In the genomic region with DNA sequence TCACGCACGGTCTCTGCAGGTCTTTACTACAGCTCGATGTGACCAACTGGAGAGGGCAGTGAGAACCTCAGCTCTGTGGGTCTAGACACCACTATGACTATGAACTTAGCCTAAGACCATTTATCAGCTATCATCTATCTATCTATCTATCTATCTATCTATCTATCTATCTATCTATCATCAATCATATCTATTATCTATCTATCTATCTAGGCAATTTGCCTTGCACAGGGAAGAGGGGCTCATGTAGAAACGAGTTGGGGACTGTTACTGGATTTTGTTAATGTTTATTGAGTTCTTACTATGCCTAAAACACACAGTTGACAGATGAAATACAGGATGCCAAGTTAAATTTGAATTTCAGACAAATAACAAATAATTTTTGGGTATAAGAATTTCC, we compare ENCODE assay signal across 8 cellular contexts.
"Had no signal": no experiment of that assay in that cellular context is flagged by ENCODE, and none has a peak within 500 bp of the region (broad histone marks: within the 10 kb centered on the region; RNA-seq: fewer than 3 reads in every experiment).

No MANE protein-coding gene starts in this region.

- H3K27ac ChIP-seq: GM23248 had no signal

- H3K4me1 Mint-ChIP-seq: H9 had no signal

- H3K36me3 ChIP-seq: HAP-1 had no signal

- H3K4me3 Mint-ChIP-seq: H9, HFFc6 had no signal

- H3K4me1 ChIP-seq: HAP-1 had no signal

- ATAC-seq: HCT116 had no signal

- H3K9me3 ChIP-seq: HAP-1 had no signal

- H3K9ac ChIP-seq: GM23248 had no signal

- H2AFZ ChIP-seq: GM23248 had no signal

- DNase-seq: GM23248, GOT3, H7, H9, HCEC 1CT, HFFc6 had no signal

- H3K4me3 ChIP-seq: GM23248, HAP-1 had no signal

- H3K27ac Mint-ChIP-seq: H9, HFFc6 had no signal

- H3K9me3 Mint-ChIP-seq: H9, HFFc6 had no signal
